Comparison of ENCODE assay signal across 26 cellular contexts in the genomic region with DNA sequence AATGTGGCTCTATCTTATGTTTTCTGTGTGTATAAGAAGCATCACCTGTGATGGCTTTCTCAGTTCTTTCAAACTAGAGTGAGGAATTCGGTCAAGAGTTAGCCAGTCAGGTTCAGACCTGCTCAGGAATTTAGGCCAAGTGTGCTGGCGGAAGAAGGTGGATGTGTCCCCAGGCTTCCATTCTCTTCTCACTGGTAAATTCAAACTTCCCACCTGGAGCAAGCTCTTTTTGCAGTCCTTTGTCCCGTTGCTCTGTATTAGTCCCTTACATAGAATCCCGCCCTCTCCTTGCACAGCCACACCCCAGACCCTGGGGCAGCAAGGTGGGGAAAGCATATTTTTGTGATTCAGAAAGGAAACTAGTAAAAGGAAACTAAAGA.
DNase-seq lines count a peak whose midpoint lies in the region; ATAC-seq, FAIRE-seq and TF ChIP-seq lines count a peak whose summit lies in the region.
"Had no signal": no experiment of that assay in that cellular context is flagged by ENCODE, and none has a peak within 500 bp of the region (broad histone marks: within the 10 kb centered on the region; RNA-seq: fewer than 3 reads in every experiment).

No MANE protein-coding gene starts in this region.

- H3K4me3 ChIP-seq in bronchial epithelial cell (ENCODE audit: low read depth, low read length) (no peak overlapping the region), prostate gland (no peak overlapping the region), SJCRH30 (no peak overlapping the region)
- H3K4me3 ChIP-seq: BLaER1, K562, PC-9, SK-N-MC had no signal

- DNase-seq in RWPE1 (ENCODE audit: low spot score) (peak; percentile 66), bronchial epithelial cell (ENCODE audit: low read depth) (peak; percentile 78), foreskin keratinocyte (peak; percentile 53 to 81), prostate gland (ENCODE audit: low spot score) (peak; percentile 49), SJCRH30 (no peak), OCI-M1 (lab: John Stamatoyannopoulos, UW) (no peak)
- no peak for DNase-seq in activated CD8-positive, alpha-beta T cell treated with anti-CD3 and anti-CD28 coated beads, Interleukin-2, amount 10 ng/mL, durations not matched to agents 7 days and 5 days
- DNase-seq: CD4-positive, CD25-positive, alpha-beta regulatory T cell; Kasumi-1; MV-4-11; NCI-H1105; NCI-H1436 treated with DMSO at 0.1 percent for 48 hours; NCI-H187 treated with DMSO at 0.1 percent for 48 hours; NCI-H2107; NCI-H446; NCI-H524 treated with DMSO at 0.1 percent for 48 hours; NCI-H774; NK-92 treated with Interleukin-12 subunit alpha and Interleukin-12 subunit beta, amount 100 ng/mL, for 24 hours; PC-9; SHP77 had no signal

- peak; percentile 50 for FAIRE-seq in bronchial epithelial cell (lab: Jason Lieb, UNC)
- FAIRE-seq: A204.1, HTR-8/SVneo, K562 had no signal

- intact Hi-C loops in prostate gland (cut with DNase I): no loop called here

- H3K27ac Mint-ChIP-seq in activated CD8-positive, alpha-beta T cell treated with anti-CD3 and anti-CD28 coated beads, Interleukin-2, amount 10 ng/mL, durations not matched to agents 7 days and 5 days: no peak overlapping the region
- H3K27ac Mint-ChIP-seq: CD4-positive, CD25-positive, alpha-beta regulatory T cell had no signal

- ATAC-seq in foreskin keratinocyte (peak; percentile 83), HG03354 (IDR thresholded peaks at IDR 0.05; ENCODE audit: poor library complexity, severe bottlenecking, unreplicated experiment) (no peak)
- no peak for ATAC-seq in activated CD8-positive, alpha-beta T cell treated with anti-CD3 and anti-CD28 coated beads, Interleukin-2, amount 10 ng/mL, durations not matched to agents 7 days and 5 days
- ATAC-seq: K562 had no signal

- CTCF ChIA-PET in RWPE1 (lab: Yijun Ruan, JAX): no interaction called here
- CTCF ChIA-PET in activated CD8-positive, alpha-beta T cell treated with anti-CD3 and anti-CD28 coated beads, Interleukin-2, amount 10 ng/mL, durations not matched to agents 7 days and 5 days (lab: Charles Lee): no interaction called here

- H3K27ac ChIP-seq in RWPE1 (peak overlapping the region; percentile 71), foreskin keratinocyte (no peak overlapping the region), prostate gland (no peak overlapping the region), SJCRH30 (no peak overlapping the region)
- H3K27ac ChIP-seq: BLaER1, PC-9, SK-N-MC had no signal

- no peaks in the 10 kb centered on the region for H3K36me3 ChIP-seq in bronchial epithelial cell (ENCODE audit: control insufficient read depth, insufficient read depth, low read length)
- no peaks in the 10 kb centered on the region for H3K36me3 ChIP-seq in prostate gland
- H3K36me3 ChIP-seq in SJCRH30: no peaks in the 10 kb centered on the region
- H3K36me3 ChIP-seq: BLaER1 had no signal

- H3K4me3 Mint-ChIP-seq in activated CD8-positive, alpha-beta T cell treated with anti-CD3 and anti-CD28 coated beads, Interleukin-2, amount 10 ng/mL, durations not matched to agents 7 days and 5 days: no peak overlapping the region
- H3K4me3 Mint-ChIP-seq: CD4-positive, CD25-positive, alpha-beta regulatory T cell had no signal

- no peaks in the 10 kb centered on the region for H3K27me3 Mint-ChIP-seq in activated CD8-positive, alpha-beta T cell treated with anti-CD3 and anti-CD28 coated beads, Interleukin-2, amount 10 ng/mL, durations not matched to agents 7 days and 5 days (ENCODE audit: low read depth)

- TF ChIP-seq POLR2A in prostate gland (IDR thresholded peaks at IDR 0.05): no peak

- no peaks in the 10 kb centered on the region for H3K9me3 Mint-ChIP-seq in activated CD8-positive, alpha-beta T cell treated with anti-CD3 and anti-CD28 coated beads, Interleukin-2, amount 10 ng/mL, durations not matched to agents 7 days and 5 days (ENCODE audit: insufficient read depth)

- TF ChIP-seq CTCF in RWPE1 (conservative IDR thresholded peaks at IDR 0.05; ENCODE audit: low read depth): no peak
- no peak for TF ChIP-seq CTCF in bronchial epithelial cell (IDR thresholded peaks at IDR 0.05; ENCODE audit: insufficient read depth, low read length, severe bottlenecking)
- no peak for TF ChIP-seq CTCF in foreskin keratinocyte (conservative IDR thresholded peaks at IDR 0.05)
- TF ChIP-seq CTCF in prostate gland (IDR thresholded peaks at IDR 0.05): no peak

- peaks cover 11% of the 10 kb centered on the region for H3K4me1 Mint-ChIP-seq in activated CD8-positive, alpha-beta T cell treated with anti-CD3 and anti-CD28 coated beads, Interleukin-2, amount 10 ng/mL, durations not matched to agents 7 days and 5 days (ENCODE audit: low read depth)

- POLR2A ChIA-PET in RWPE1 (lab: Yijun Ruan, JAX; ENCODE audit: low non-redundant PET): no interaction called here
- POLR2A ChIA-PET in activated CD8-positive, alpha-beta T cell treated with anti-CD3 and anti-CD28 coated beads, Interleukin-2, amount 10 ng/mL, durations not matched to agents 7 days and 5 days (lab: Charles Lee): no interaction called here

- H3K9me3 ChIP-seq in prostate gland (no peaks in the 10 kb centered on the region), SJCRH30 (replicated peaks) (no peaks in the 10 kb centered on the region)
- H3K9me3 ChIP-seq: BLaER1 had no signal

- H3K36me3 Mint-ChIP-seq in activated CD8-positive, alpha-beta T cell treated with anti-CD3 and anti-CD28 coated beads, Interleukin-2, amount 10 ng/mL, durations not matched to agents 7 days and 5 days (ENCODE audit: low read depth): no peaks in the 10 kb centered on the region
- H3K36me3 Mint-ChIP-seq: CD4-positive, CD25-positive, alpha-beta regulatory T cell had no signal

- H3K27me3 ChIP-seq in bronchial epithelial cell (ENCODE audit: control insufficient read depth, insufficient read depth, low read length): no peaks in the 10 kb centered on the region
- no peaks in the 10 kb centered on the region for H3K27me3 ChIP-seq in foreskin keratinocyte
- no peaks in the 10 kb centered on the region for H3K27me3 ChIP-seq in prostate gland (replicated peaks; ENCODE audit: insufficient read depth)
- no peaks in the 10 kb centered on the region for H3K27me3 ChIP-seq in SJCRH30
- H3K27me3 ChIP-seq: BLaER1 had no signal

- H3K4me1 ChIP-seq in foreskin keratinocyte: peaks cover 18% of the 10 kb centered on the region
- H3K4me1 ChIP-seq in prostate gland (replicated peaks): no peaks in the 10 kb centered on the region
- no peaks in the 10 kb centered on the region for H3K4me1 ChIP-seq in SJCRH30

- 43% methylated on average over 4 of the region's 4 CpGs for WGBS in prostate gland

Comparison
In these comparisons a context has a peak if more than half of its experiments do, and no peak if none do; other contexts are left out.
1. DNase-seq: peak in RWPE1 (single experiment), bronchial epithelial cell (single experiment), foreskin keratinocyte (2 of 2) and prostate gland (single experiment); none in SJCRH30 (0 of 2), OCI-M1 (single experiment) and activated CD8-positive, alpha-beta T cell treated with anti-CD3 and anti-CD28 coated beads, Interleukin-2, amount 10 ng/mL, durations not matched to agents 7 days and 5 days (single experiment).